ENCODE assay signal across 8 cellular contexts in genomic region chr1:224432672-224433040, GRCh38. TPM values are rescaled to one million over a fixed set of nuclear protein-coding genes. Genes with fewer than 3 reads are reported as not detected.
DNase-seq lines count a peak whose midpoint lies in the region; ATAC-seq and TF ChIP-seq lines count a peak whose summit lies in the region.

No MANE protein-coding gene starts in this region.

- TF ChIP-seq CTCF in AG09309 (IDR thresholded peaks at IDR 0.05; ENCODE audit: control insufficient read depth, insufficient read depth, low read depth, low read length, missing control alignments) (no peak), HFFc6 (IDR thresholded peaks at IDR 0.05) (no peak), gastrocnemius medialis (IDR thresholded peaks at IDR 0.05 in 4 of 5, conservative IDR thresholded peaks at IDR 0.05 in 1 of 5) (no peak)

- H3K27ac Mint-ChIP-seq in HFFc6: peak overlapping the region; percentile 70
- peak overlapping the region; percentile 89 for H3K27ac Mint-ChIP-seq in activated T-helper 1 cell treated with anti-CD3 and anti-CD28 coated beads, Interleukin-12 subunit alpha, Interleukin-12 subunit beta, Interleukin-2, Interleukin-4 antibody, amounts not matched to agents 30 ng/mL and 10 ng/mL and 1 ng/mL, durations not matched to agents 14 hours and 24 hours and 36 hours

- peak; percentile 32 for ATAC-seq in left ventricle myocardium superior
- peak; percentile 15 to 18 for ATAC-seq in gastrocnemius medialis
- ATAC-seq in HG02973 (IDR thresholded peaks at IDR 0.05; ENCODE audit: unreplicated experiment): no peak
- no peak for ATAC-seq in HG02642 (IDR thresholded peaks at IDR 0.05; ENCODE audit: poor library complexity, unreplicated experiment)

- peaks cover 37 to 57% of the 10 kb centered on the region in 2 donors for H3K4me1 ChIP-seq in gastrocnemius medialis

- H3K4me3 ChIP-seq in AG09309 (ENCODE audit: control insufficient read depth, low read depth, low read length) (peak overlapping the region; percentile 92), gastrocnemius medialis (peak overlapping the region; percentile 76 to 98 (median 90))

- in situ Hi-C loops in gastrocnemius medialis (cut with MboI; ENCODE audit: low sequenced_read_pairs in 4 of 4): no loop called here

- intact Hi-C loops in activated T-helper 1 cell treated with anti-CD3 and anti-CD28 coated beads, Interleukin-12 subunit alpha, Interleukin-12 subunit beta, Interleukin-2, Interleukin-4 antibody, amounts not matched to agents 30 ng/mL and 10 ng/mL and 1 ng/mL, durations not matched to agents 14 hours and 24 hours and 36 hours (cut with micrococcal nuclease): loop anchor here (1.0 to 10.0 kb wide), 8 partner anchors 50 to 1778 kb away; partner anchors contain the start of genes CAPN2 and LBR
- intact Hi-C loops in left ventricle myocardium superior (cut with micrococcal nuclease) (no loop called here), gastrocnemius medialis (cut with DNase I; ENCODE audit: low total_unique reads) (loop anchor here (2.0 to 10.0 kb wide), 4 partner anchors 50 to 218 kb away; partner anchors contain the start of gene CNIH4)

- peaks cover 77% of the 10 kb centered on the region for H3K4me1 Mint-ChIP-seq in HFFc6 (ENCODE audit: low read depth)
- H3K4me1 Mint-ChIP-seq in activated T-helper 1 cell treated with anti-CD3 and anti-CD28 coated beads, Interleukin-12 subunit alpha, Interleukin-12 subunit beta, Interleukin-2, Interleukin-4 antibody, amounts not matched to agents 30 ng/mL and 10 ng/mL and 1 ng/mL, durations not matched to agents 14 hours and 24 hours and 36 hours (ENCODE audit: low read depth): peaks cover 58% of the 10 kb centered on the region

- H3K27me3 ChIP-seq in gastrocnemius medialis: no peaks in the 10 kb centered on the region

- peaks cover 0 to 4% of the 10 kb centered on the region in 2 donors for H3K36me3 ChIP-seq in gastrocnemius medialis

- H3K27me3 Mint-ChIP-seq in HFFc6 (ENCODE audit: insufficient read depth): peaks cover 2% of the 10 kb centered on the region; the same call in 1 of the 2 replicates
- no peaks in the 10 kb centered on the region for H3K27me3 Mint-ChIP-seq in activated T-helper 1 cell treated with anti-CD3 and anti-CD28 coated beads, Interleukin-12 subunit alpha, Interleukin-12 subunit beta, Interleukin-2, Interleukin-4 antibody, amounts not matched to agents 30 ng/mL and 10 ng/mL and 1 ng/mL, durations not matched to agents 14 hours and 24 hours and 36 hours (ENCODE audit: insufficient read depth)

- no peaks in the 10 kb centered on the region for H3K9me3 Mint-ChIP-seq in HFFc6
- no peaks in the 10 kb centered on the region for H3K9me3 Mint-ChIP-seq in activated T-helper 1 cell treated with anti-CD3 and anti-CD28 coated beads, Interleukin-12 subunit alpha, Interleukin-12 subunit beta, Interleukin-2, Interleukin-4 antibody, amounts not matched to agents 30 ng/mL and 10 ng/mL and 1 ng/mL, durations not matched to agents 14 hours and 24 hours and 36 hours

- peak in 1 of 2 donors; percentile 48 for TF ChIP-seq POLR2A in gastrocnemius medialis (IDR thresholded peaks at IDR 0.05)

- H3K36me3 Mint-ChIP-seq in HFFc6 (ENCODE audit: low read depth): peaks cover 41% of the 10 kb centered on the region
- peaks cover 28% of the 10 kb centered on the region for H3K36me3 Mint-ChIP-seq in activated T-helper 1 cell treated with anti-CD3 and anti-CD28 coated beads, Interleukin-12 subunit alpha, Interleukin-12 subunit beta, Interleukin-2, Interleukin-4 antibody, amounts not matched to agents 30 ng/mL and 10 ng/mL and 1 ng/mL, durations not matched to agents 14 hours and 24 hours and 36 hours (ENCODE audit: low read depth)

- H3K27ac ChIP-seq in gastrocnemius medialis: peak overlapping the region; percentile 95 to 100 (median 99)

- DNase-seq in AG09309 (ENCODE audit: low read depth) (no peak), HFFc6 (no peak), left ventricle myocardium superior (no peak), gastrocnemius medialis (no peak), islet precursor cell (no peak)
- no peak for DNase-seq in activated T-helper 1 cell treated with anti-CD3 and anti-CD28 coated beads, Interleukin-12 subunit alpha, Interleukin-12 subunit beta, Interleukin-2, Interleukin-4 antibody, amounts not matched to agents 30 ng/mL and 10 ng/mL and 1 ng/mL, durations not matched to agents 14 hours and 24 hours and 36 hours (ENCODE audit: low spot score)

- peak overlapping the region; percentile 95 for H3K4me3 Mint-ChIP-seq in HFFc6
- H3K4me3 Mint-ChIP-seq in activated T-helper 1 cell treated with anti-CD3 and anti-CD28 coated beads, Interleukin-12 subunit alpha, Interleukin-12 subunit beta, Interleukin-2, Interleukin-4 antibody, amounts not matched to agents 30 ng/mL and 10 ng/mL and 1 ng/mL, durations not matched to agents 14 hours and 24 hours and 36 hours: peak overlapping the region; percentile 85

- H3K9me3 ChIP-seq in gastrocnemius medialis: no peaks in the 10 kb centered on the region

RNA-seq across cellular contexts. Expression of gene WDR26, which starts 1.9 kb away (rescaled TPM):
- total RNA-seq in HFFc6 (2021; fragmentation: NEBNext Ultra II Directional; extraction: Animal tissue kit (Norgen Biotek cat#: 25700)): 100 to 1,000 TPM in 1 of 6 experiments, 10 to 100 TPM in 5; 85.4 to 105 (median 90.8) TPM
- 91.6 and 95.8 TPM in 2 replicates for total RNA-seq in activated T-helper 1 cell treated with anti-CD3 and anti-CD28 coated beads, Interleukin-12 subunit alpha, Interleukin-12 subunit beta, Interleukin-2, Interleukin-4 antibody, amounts not matched to agents 30 ng/mL and 10 ng/mL and 1 ng/mL, durations not matched to agents 14 hours and 24 hours and 36 hours
- total RNA-seq in left ventricle myocardium superior (62.9 TPM), gastrocnemius medialis (10 to 100 TPM; 62.1 to 86.5 (median 74.0) TPM)

Comparison
In these comparisons a context has a peak if more than half of its experiments do, and no peak if none do; other contexts are left out.
1. ATAC-seq: peak in left ventricle myocardium superior (single experiment) and gastrocnemius medialis (2 of 2); none in HG02973 (single experiment) and HG02642 (single experiment).